Comparison of ENCODE assay signal across 2 cellular contexts in genomic region chr16:1958715-1959268, GRCh38.
TF ChIP-seq lines count a peak whose summit lies in the region.

No MANE protein-coding gene starts in this region.

TF ChIP-seq in SK-N-SH, 30 proteins besides CTCF, POLR2A, EP300 and RAD21 (continued from another document):
- TF ChIP-seq PBX3 (IDR thresholded peaks at IDR 0.05) (no peak), GATA2 (CRISPR knock-in tag; IDR thresholded peaks at IDR 0.05) (no peak), YY1 (IDR thresholded peaks at IDR 0.05; ENCODE audit: low read depth) (no peak), TAF1 (IDR thresholded peaks at IDR 0.05; ENCODE audit: borderline replicate concordance, low read depth, low read length) (no peak), ZBTB33 (IDR thresholded peaks at IDR 0.05; ENCODE audit: borderline replicate concordance, low read depth) (no peak), POLR2AphosphoS5 (IDR thresholded peaks at IDR 0.05; ENCODE audit: low read depth, low read length) (no peak), EZH2phosphoT487 (IDR thresholded peaks at IDR 0.05; ENCODE audit: borderline replicate concordance, low read depth) (no peak), MXI1 (IDR thresholded peaks at IDR 0.05; ENCODE audit: low read depth, low read length) (no peak), GABPA (IDR thresholded peaks at IDR 0.05; ENCODE audit: low read depth) (no peak), ELF1 (IDR thresholded peaks at IDR 0.05) (no peak), USF2 (IDR thresholded peaks at IDR 0.05; ENCODE audit: borderline replicate concordance, low read depth, low read length) (no peak), NRF1 (IDR thresholded peaks at IDR 0.05; ENCODE audit: low read depth, low read length) (no peak), TCF12 (IDR thresholded peaks at IDR 0.05) (no peak)
TF ChIP-seq in SK-N-SH: peak in this region for 0.

TF ChIP-seq in SK-N-SH treated with all-trans-retinoic acid at 6 μM for 48 hours, 23 proteins besides CTCF, POLR2A, EP300 and RAD21 (continued from another document):
- TF ChIP-seq TSHZ2 (CRISPR knock-in tag; IDR thresholded peaks at IDR 0.05) (no peak), ZFP3 (CRISPR knock-in tag; IDR thresholded peaks at IDR 0.05) (no peak), GLIS3 (CRISPR knock-in tag; IDR thresholded peaks at IDR 0.05) (no peak), ESRRG (CRISPR knock-in tag; IDR thresholded peaks at IDR 0.05) (no peak), ZFP30 (CRISPR knock-in tag; IDR thresholded peaks at IDR 0.05) (no peak), ZNF70 (CRISPR knock-in tag; IDR thresholded peaks at IDR 0.05) (no peak), ARNTL (CRISPR knock-in tag; IDR thresholded peaks at IDR 0.05; ENCODE audit: borderline replicate concordance, low read depth) (no peak), ZNF8 (CRISPR knock-in tag; IDR thresholded peaks at IDR 0.05) (no peak), ZC3H10 (CRISPR knock-in tag; IDR thresholded peaks at IDR 0.05) (no peak), CSDC2 (CRISPR knock-in tag; IDR thresholded peaks at IDR 0.05) (no peak)
